8 cellular contexts compared by ENCODE assay signal in the genomic region with DNA sequence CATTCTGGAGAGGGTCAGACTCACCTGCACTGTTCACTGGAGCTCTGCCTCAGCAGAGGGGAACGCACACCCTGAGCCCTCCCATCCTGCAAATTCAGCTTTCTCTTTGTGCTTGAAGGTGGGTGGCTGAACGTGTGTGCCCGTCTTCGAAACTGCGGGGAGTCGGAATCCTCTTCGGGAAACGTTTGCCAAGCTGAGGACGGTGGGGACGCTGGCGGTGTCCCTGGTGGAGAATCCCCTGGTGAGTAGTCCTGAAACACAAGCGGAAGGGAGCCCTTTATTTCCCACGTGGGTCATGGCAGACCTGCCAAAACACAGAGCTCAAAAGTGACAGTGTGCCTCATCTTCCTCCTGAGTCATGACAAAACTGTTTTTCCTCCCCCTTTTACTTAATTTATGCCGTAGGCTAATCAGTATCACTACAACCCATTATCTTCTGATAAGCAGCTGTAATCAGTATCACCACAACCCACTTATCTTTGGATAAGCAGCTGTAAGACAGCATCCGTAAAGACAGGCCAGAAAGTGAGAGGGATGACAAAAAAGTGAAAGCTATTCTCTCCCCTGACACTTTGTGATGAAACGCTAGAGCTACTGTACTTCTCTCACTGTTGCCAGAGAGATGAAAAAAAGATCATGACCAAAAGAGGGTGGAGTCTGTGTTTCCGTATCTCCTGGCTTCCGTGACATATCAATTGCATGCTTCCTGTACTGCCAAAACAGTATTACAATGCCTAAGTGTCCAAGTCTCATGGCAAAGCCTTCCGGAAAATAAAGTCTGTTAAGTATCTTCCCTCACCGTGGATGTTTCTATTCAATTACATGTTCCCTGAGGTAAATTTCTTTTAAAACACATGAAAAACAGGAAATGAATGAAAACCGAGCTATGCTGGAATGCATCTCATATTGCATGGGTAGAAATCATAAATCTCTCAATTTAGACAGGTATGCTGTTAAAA.
A peak's percentile ranks its signal among the peaks of the same experiment; 100 is the strongest.
DNase-seq lines count a peak whose midpoint lies in the region; ATAC-seq and TF ChIP-seq lines count a peak whose summit lies in the region.

No MANE protein-coding gene starts in this region.

- peak overlapping the region; percentile 90 for H2AFZ ChIP-seq in SU-DHL-6 (ENCODE audit: low read depth, low read length, severe bottlenecking)
- H2AFZ ChIP-seq in neural progenitor cell (replicated peaks): no peak overlapping the region

- no peak overlapping the region for H3K27ac Mint-ChIP-seq in neural progenitor cell

- peaks cover 20% of the 10 kb centered on the region for H3F3A ChIP-seq in SU-DHL-6 (ENCODE audit: insufficient read depth)
- H3F3A ChIP-seq in neural progenitor cell (ENCODE audit: low read depth): no peaks in the 10 kb centered on the region

- H3K36me3 Mint-ChIP-seq in neural progenitor cell: no peaks in the 10 kb centered on the region

- H4K20me1 ChIP-seq in SU-DHL-6 (ENCODE audit: low read depth, low read length) (no peaks in the 10 kb centered on the region), neural progenitor cell (ENCODE audit: low read depth) (no peaks in the 10 kb centered on the region)

- no peak for TF ChIP-seq POLR2A in GM18505 (IDR thresholded peaks at IDR 0.05; ENCODE audit: borderline replicate concordance, extremely low read depth, insufficient read depth, insufficient read length)

- H3K36me3 ChIP-seq in SU-DHL-6 (ENCODE audit: low read length): 0 out of 2 replicates have a peak, but pooled peaks cover 5% of the 10 kb centered on the region
- H3K36me3 ChIP-seq in aorta (ENCODE audit: control insufficient read depth in 1 of 2, insufficient read depth in 2 of 2, low read length in 1 of 2): peaks cover 0 to 2% of the 10 kb centered on the region in 2 donors
- no peaks in the 10 kb centered on the region for H3K36me3 ChIP-seq in neural progenitor cell

- peak overlapping the region; percentile 86 for H3K4me2 ChIP-seq in SU-DHL-6 (ENCODE audit: low read depth, low read length, poor library complexity, severe bottlenecking)
- no peak overlapping the region for H3K4me2 ChIP-seq in neural progenitor cell

- no peak overlapping the region for H3K4me3 Mint-ChIP-seq in neural progenitor cell

- no peaks in the 10 kb centered on the region for H3K4me1 ChIP-seq in aorta (ENCODE audit: control insufficient read depth in 1 of 2, insufficient read depth in 2 of 2, low read length in 2 of 2)
- H3K4me1 ChIP-seq in neural progenitor cell: peaks cover 17% of the 10 kb centered on the region

- intact Hi-C loops in aorta (cut with DNase I): no loop called here

- H3K27me3 Mint-ChIP-seq in neural progenitor cell (ENCODE audit: insufficient read depth, low read depth): no peaks in the 10 kb centered on the region

- H3K4me3 ChIP-seq in SU-DHL-6 (ENCODE audit: insufficient read depth, low read length, poor library complexity, severe bottlenecking) (peak overlapping the region; percentile 57), astrocyte of the cerebellum (ENCODE audit: low read depth, low read length) (no peak overlapping the region), aorta (ENCODE audit: low read length in 2 of 2) (no peak overlapping the region), neural progenitor cell (no peak overlapping the region)

- ATAC-seq in GM18505 (IDR thresholded peaks at IDR 0.05; ENCODE audit: unreplicated experiment): peak; percentile 95
- peak; percentile 74 for ATAC-seq in HG02763 (IDR thresholded peaks at IDR 0.05; ENCODE audit: unreplicated experiment)
- peak; percentile 44 for ATAC-seq in aorta (ENCODE audit: low FRiP score)

- H3K9me2 ChIP-seq in SU-DHL-6 (replicated peaks; ENCODE audit: insufficient read depth, low read length): no peaks in the 10 kb centered on the region

- H3K27me3 ChIP-seq in SU-DHL-6 (ENCODE audit: low read length) (no peaks in the 10 kb centered on the region), aorta (ENCODE audit: control insufficient read depth in 1 of 2, insufficient read depth in 2 of 2, low read length in 1 of 2) (no peaks in the 10 kb centered on the region), neural progenitor cell (no peaks in the 10 kb centered on the region)

- in situ Hi-C loops in astrocyte of the cerebellum (cut with HindIII; ENCODE audit: low sequenced_read_pairs): no loop called here

- H3K9ac ChIP-seq in SU-DHL-6 (ENCODE audit: low read length): peak overlapping the region; percentile 59
- no peak overlapping the region for H3K9ac ChIP-seq in neural progenitor cell

- H3K4me1 Mint-ChIP-seq in neural progenitor cell: peaks cover 2% of the 10 kb centered on the region

- no peaks in the 10 kb centered on the region for H3K9me3 Mint-ChIP-seq in neural progenitor cell

- WGBS in aorta, 2 donors: 68 to 74% methylated on average over 21 of the region's 21 CpGs

- H3K9me3 ChIP-seq in SU-DHL-6 (ENCODE audit: insufficient read depth, low read length) (no peaks in the 10 kb centered on the region), aorta (ENCODE audit: control insufficient read depth, low read length) (no peaks in the 10 kb centered on the region), neural progenitor cell (ENCODE audit: low read depth) (no peaks in the 10 kb centered on the region)

- H3K79me2 ChIP-seq in SU-DHL-6 (ENCODE audit: insufficient read depth, low read length): 0 out of 2 replicates have a peak, but pooled peaks cover 5% of the 10 kb centered on the region
- H3K79me2 ChIP-seq in neural progenitor cell (ENCODE audit: low read depth): no peaks in the 10 kb centered on the region

- H3K27ac ChIP-seq in SU-DHL-6 (ENCODE audit: low read depth, low read length) (peak overlapping the region; percentile 73), aorta (ENCODE audit: low read depth in 1 of 2, low read length in 2 of 2) (no peak overlapping the region), neural progenitor cell (no peak overlapping the region)

- DNase-seq in astrocyte of the cerebellum (ENCODE audit: low read depth): peak; percentile 20
- peak; percentile 36 for DNase-seq in myocyte (ENCODE audit: low read depth)
- DNase-seq in aorta: no peak
- DNase-seq in midbrain (lab: John Stamatoyannopoulos, UW): no peak
- no peak for DNase-seq in neural progenitor cell (ENCODE audit: low spot score)

- TF ChIP-seq CTCF in SU-DHL-6 (IDR thresholded peaks at IDR 0.05; ENCODE audit: insufficient read depth, low read length, poor library complexity, severe bottlenecking) (no peak), astrocyte of the cerebellum (IDR thresholded peaks at IDR 0.05; ENCODE audit: low read depth, low read length, missing control alignments) (no peak), neural progenitor cell (IDR thresholded peaks at IDR 0.05) (no peak)

Comparison
In these comparisons a context has a peak if more than half of its experiments do, and no peak if none do; other contexts are left out.
1. ATAC-seq: peak in every context shown above with its lines; median percentile 95 in GM18505; 74 in HG02763; 44 in aorta.
2. DNase-seq: peak in astrocyte of the cerebellum (single experiment) and myocyte (single experiment); none in aorta (0 of 2), midbrain (single experiment) and neural progenitor cell (single experiment).